ENCODE assay signal across 1 cellular context in genomic region chr13:42066542-42066941, GRCh38.
TF ChIP-seq lines count a peak whose summit lies in the region.

No MANE protein-coding gene starts in this region.

TF ChIP-seq in SK-N-SH treated with all-trans-retinoic acid at 6 μM for 48 hours, 23 proteins besides CTCF, POLR2A, EP300 and RAD21 (continued from another document):
- TF ChIP-seq, protein P1, sequence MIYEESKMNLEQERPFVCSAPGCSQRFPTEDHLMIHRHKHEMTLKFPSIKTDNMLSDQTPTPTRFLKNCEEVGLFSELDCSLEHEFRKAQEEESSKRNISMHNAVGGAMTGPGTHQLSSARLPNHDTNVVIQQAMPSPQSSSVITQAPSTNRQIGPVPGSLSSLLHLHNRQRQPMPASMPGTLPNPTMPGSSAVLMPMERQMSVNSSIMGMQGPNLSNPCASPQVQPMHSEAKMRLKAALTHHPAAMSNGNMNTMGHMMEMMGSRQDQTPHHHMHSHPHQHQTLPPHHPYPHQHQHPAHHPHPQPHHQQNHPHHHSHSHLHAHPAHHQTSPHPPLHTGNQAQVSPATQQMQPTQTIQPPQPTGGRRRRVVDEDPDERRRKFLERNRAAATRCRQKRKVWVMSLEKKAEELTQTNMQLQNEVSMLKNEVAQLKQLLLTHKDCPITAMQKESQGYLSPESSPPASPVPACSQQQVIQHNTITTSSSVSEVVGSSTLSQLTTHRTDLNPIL (CRISPR knock-in tag; IDR thresholded peaks at IDR 0.05; ENCODE audit: low read depth), result no peak
- no peak for TF ChIP-seq TOX (CRISPR knock-in tag; IDR thresholded peaks at IDR 0.05; ENCODE audit: borderline replicate concordance)
TF ChIP-seq in SK-N-SH treated with all-trans-retinoic acid at 6 μM for 48 hours: peak in this region for 0.
